ENCODE assay signal across 13 cellular contexts in genomic region chr3:24156466-24156865, GRCh38.
DNase-seq lines count a peak whose midpoint lies in the region; ATAC-seq and TF ChIP-seq lines count a peak whose summit lies in the region.
"Had no signal": no experiment of that assay in that cellular context is flagged by ENCODE, and none has a peak within 500 bp of the region (broad histone marks: within the 10 kb centered on the region; RNA-seq: fewer than 3 reads in every experiment).

No MANE protein-coding gene starts in this region.

- ATAC-seq in psoas muscle: peak; percentile 80 to 88 (median 84)
- ATAC-seq in HG02973 (IDR thresholded peaks at IDR 0.05; ENCODE audit: unreplicated experiment): no peak
- ATAC-seq: activated CD8-positive, alpha-beta memory T cell treated with anti-CD3 and anti-CD28 coated beads, Interleukin-2, amount 10 ng/mL, durations not matched to agents 7 days and 5 days; left ventricle myocardium superior had no signal

- H3K9me3 ChIP-seq in psoas muscle: no peaks in the 10 kb centered on the region
- H3K9me3 ChIP-seq: prostate gland, thoracic aorta had no signal

- H3K36me3 ChIP-seq in brain microvascular endothelial cell (replicated peaks) (no peaks in the 10 kb centered on the region), psoas muscle (ENCODE audit: insufficient read depth in 1 of 2, low read depth in 1 of 2) (no peaks in the 10 kb centered on the region)
- H3K36me3 ChIP-seq: prostate gland, thoracic aorta had no signal

- H3K27ac ChIP-seq in brain microvascular endothelial cell (no peak overlapping the region), psoas muscle (peak overlapping the region; percentile 63)
- H3K27ac ChIP-seq: prostate gland had no signal

- WGBS in psoas muscle, 3 donors: 41 to 62% (median 60%) methylated on average over 2 of the region's 2 CpGs

- in situ Hi-C loops in brain microvascular endothelial cell (cut with HindIII; ENCODE audit: low pct_ligation_motif_present, low sequenced_read_pairs): no loop called here

- H3K4me3 ChIP-seq in brain microvascular endothelial cell (ENCODE audit: low read depth, low read length) (no peak overlapping the region), psoas muscle (no peak overlapping the region)
- H3K4me3 ChIP-seq: prostate gland, thoracic aorta had no signal

- DNase-seq in GM04504 (ENCODE audit: low read depth) (peak; percentile 56), MV-4-11 (lab: John Stamatoyannopoulos, UW) (peak; percentile 38), brain microvascular endothelial cell (peak; percentile 67), psoas muscle (no peak), NCI-H82 treated with DMSO at 0.1 percent for 48 hours (lab: John Stamatoyannopoulos, UW; ENCODE audit: unreplicated experiment) (no peak), mucosa of gallbladder (ENCODE audit: low spot score) (no peak)
- DNase-seq: activated CD8-positive, alpha-beta memory T cell treated with anti-CD3 and anti-CD28 coated beads, Interleukin-2, amount 10 ng/mL, durations not matched to agents 7 days and 5 days; left ventricle myocardium superior; NCI-H69; T-cell had no signal

- TF ChIP-seq CTCF in brain microvascular endothelial cell (IDR thresholded peaks at IDR 0.05; ENCODE audit: low read depth, low read length, missing control alignments): no peak
- TF ChIP-seq CTCF in psoas muscle (IDR thresholded peaks at IDR 0.05): no peak

- H3K27me3 ChIP-seq in brain microvascular endothelial cell (replicated peaks): no peaks in the 10 kb centered on the region
- no peaks in the 10 kb centered on the region for H3K27me3 ChIP-seq in psoas muscle (ENCODE audit: insufficient read depth in 3 of 3, low read length in 2 of 3)

- H3K4me1 ChIP-seq in psoas muscle: peaks cover 22% of the 10 kb centered on the region
- H3K4me1 ChIP-seq: prostate gland had no signal

- intact Hi-C loops in psoas muscle (cut with DNase I): no loop called here

Comparison
In these comparisons a context has a peak if more than half of its experiments do, and no peak if none do; other contexts are left out.
1. DNase-seq: peak in GM04504 (single experiment), MV-4-11 (single experiment) and brain microvascular endothelial cell (single experiment); none in psoas muscle (0 of 2), NCI-H82 treated with DMSO at 0.1 percent for 48 hours (single experiment) and mucosa of gallbladder (single experiment).